ENCODE assay signal across 9 cellular contexts in the genomic region with DNA sequence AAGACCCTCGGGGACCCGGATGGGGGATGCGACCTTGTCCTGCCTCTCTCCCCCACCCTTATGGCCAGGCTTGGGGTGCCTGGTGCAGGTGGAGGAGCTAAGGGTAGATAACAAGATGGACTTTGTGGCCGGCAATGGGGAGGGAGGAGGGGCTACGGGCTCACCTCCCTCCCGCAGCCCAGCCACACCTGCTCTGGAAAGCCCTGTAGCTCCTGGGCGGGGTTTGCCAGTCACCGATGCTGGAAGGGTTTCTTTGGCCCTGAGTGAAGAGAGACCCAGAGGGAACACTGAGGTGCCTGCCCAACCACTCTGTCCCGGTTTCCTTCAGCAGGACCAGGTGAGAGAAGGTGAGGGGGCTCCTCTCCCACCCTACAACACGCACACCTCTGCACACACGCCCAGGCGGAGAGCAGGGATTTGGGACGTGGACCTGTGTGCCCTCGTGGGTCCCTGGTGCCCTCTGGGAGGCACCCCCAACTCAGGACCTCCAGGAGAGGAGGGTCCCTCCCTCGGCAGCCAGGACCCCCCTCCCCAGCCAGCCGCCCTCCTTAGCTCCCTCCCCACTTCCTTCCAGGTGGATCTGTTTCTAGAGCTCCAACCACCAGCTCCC. TPM values are rescaled to one million over a fixed set of nuclear protein-coding genes. Genes with fewer than 3 reads are reported as not detected.
DNase-seq lines count a peak whose midpoint lies in the region; ATAC-seq and TF ChIP-seq lines count a peak whose summit lies in the region.
"Had no signal": no experiment of that assay in that cellular context is flagged by ENCODE, and none has a peak within 500 bp of the region (broad histone marks: within the 10 kb centered on the region; RNA-seq: fewer than 3 reads in every experiment).

Gene FUT2 (plus strand): TSS at position 229 of the 610 bp plus-strand sequence. CDS start 6,986 bp downstream, outside the sequence.

- peaks cover 10% of the 10 kb centered on the region for H3K4me1 ChIP-seq in CD8-positive, alpha-beta memory T cell (ENCODE audit: insufficient read depth, low read length)
- no peaks in the 10 kb centered on the region for H3K4me1 ChIP-seq in endodermal cell (ENCODE audit: control insufficient read depth, insufficient read depth, low read length)

- H3K27me3 Mint-ChIP-seq in CD8-positive, alpha-beta memory T cell: peaks cover 16 to 21% of the 10 kb centered on the region in 2 donors
- peaks cover 3% of the 10 kb centered on the region for H3K27me3 Mint-ChIP-seq in endodermal cell (ENCODE audit: insufficient read depth)
- H3K27me3 Mint-ChIP-seq in nephron progenitor cell (ENCODE audit: low read depth, poor library complexity): peaks cover 62% of the 10 kb centered on the region

- TF ChIP-seq CTCF in endodermal cell (conservative IDR thresholded peaks at IDR 0.05) (no peak), nephron progenitor cell (IDR thresholded peaks at IDR 0.05) (no peak)

- H3K27ac ChIP-seq in CD8-positive, alpha-beta memory T cell (ENCODE audit: low read depth, low read length): no peak within 1 kb of the TSS
- H3K27ac ChIP-seq in endodermal cell (ENCODE audit: low read depth, low read length): no peak within 1 kb of the TSS

- H3K27me3 ChIP-seq in CD8-positive, alpha-beta memory T cell (ENCODE audit: insufficient read depth, low read length, poor library complexity, severe bottlenecking): peaks cover 3% of the 10 kb centered on the region
- H3K27me3 ChIP-seq in endodermal cell (ENCODE audit: control insufficient read depth, insufficient read depth, low read length, poor library complexity, severe bottlenecking): no peaks in the 10 kb centered on the region

- no peaks in the 10 kb centered on the region for H3K9me3 Mint-ChIP-seq in CD8-positive, alpha-beta memory T cell
- peaks cover 2% of the 10 kb centered on the region for H3K9me3 Mint-ChIP-seq in endodermal cell
- H3K9me3 Mint-ChIP-seq in nephron progenitor cell: peaks cover 7% of the 10 kb centered on the region

- ATAC-seq in GM21576 (IDR thresholded peaks at IDR 0.05; ENCODE audit: unreplicated experiment): no peak

- H3K36me3 ChIP-seq in CD8-positive, alpha-beta memory T cell (ENCODE audit: insufficient read depth, low read length): no peaks in the 10 kb centered on the region
- no peaks in the 10 kb centered on the region for H3K36me3 ChIP-seq in endodermal cell (ENCODE audit: control insufficient read depth, insufficient read depth, low read length)

- DNase-seq in CD8-positive, alpha-beta memory T cell: no peak
- DNase-seq in NCI-H2107 (lab: John Stamatoyannopoulos, UW): peak; percentile 20
- peak; percentile 89 for DNase-seq in endodermal cell
- DNase-seq in nephron progenitor cell: no peak
- DNase-seq in DMS 273 treated with DMSO at 0.1 percent for 48 hours (lab: John Stamatoyannopoulos, UW): no peak
- DNase-seq in NOMO-1 treated with DMSO at 0.1 percent for 48 hours (lab: John Stamatoyannopoulos, UW; ENCODE audit: unreplicated experiment): no peak
- DNase-seq in activated CD4-positive, CD25-positive, alpha-beta regulatory T cell (lab: John Stamatoyannopoulos, UW): no peak
- DNase-seq: activated naive CD4-positive, alpha-beta T cell treated with anti-CD3 and anti-CD28 coated beads, Interleukin-2, amount 50 U/mL, for 16 hours had no signal

- peak within 1 kb of the TSS; percentile 29 for H3K9ac ChIP-seq in endodermal cell (ENCODE audit: extremely low read depth, low read length, poor library complexity, severe bottlenecking)

- WGBS in endodermal cell (ENCODE audit: insufficient coverage in 1 of 2, insufficient read length in 1 of 2), 2 experiments: 7 to 19% methylated on average over 3 to 15 of the region's 16 CpGs

- no peak within 1 kb of the TSS for H3K4me3 ChIP-seq in CD8-positive, alpha-beta memory T cell (ENCODE audit: low read length)
- peak within 1 kb of the TSS; percentile 84 for H3K4me3 ChIP-seq in endodermal cell (ENCODE audit: low read length)

- CTCF ChIA-PET in CD8-positive, alpha-beta memory T cell (lab: Charles Lee): no interaction called here

- peaks cover 0 to 2% (median 0%) of the 10 kb centered on the region in 3 donors for H3K36me3 Mint-ChIP-seq in CD8-positive, alpha-beta memory T cell
- H3K36me3 Mint-ChIP-seq in endodermal cell (ENCODE audit: low read depth) (peaks cover 10% of the 10 kb centered on the region), nephron progenitor cell (ENCODE audit: low read depth) (peaks cover 13% of the 10 kb centered on the region)

- POLR2A ChIA-PET in CD8-positive, alpha-beta memory T cell (lab: Charles Lee): no interaction called here

- H3K4me3 Mint-ChIP-seq in CD8-positive, alpha-beta memory T cell: peak within 1 kb of the TSS in 6 of 7 donors; percentile 19 to 79 (median 54)
- H3K4me3 Mint-ChIP-seq in endodermal cell (peak within 1 kb of the TSS; percentile 92), nephron progenitor cell (peak within 1 kb of the TSS; percentile 80)

- no peaks in the 10 kb centered on the region for H3K9me3 ChIP-seq in CD8-positive, alpha-beta memory T cell (ENCODE audit: low read length)
- peaks cover 5% of the 10 kb centered on the region for H3K9me3 ChIP-seq in endodermal cell (ENCODE audit: control insufficient read depth, low read length)

- peaks cover 3 to 10% (median 6%) of the 10 kb centered on the region in 3 donors for H3K4me1 Mint-ChIP-seq in CD8-positive, alpha-beta memory T cell
- H3K4me1 Mint-ChIP-seq in endodermal cell: peaks cover 4% of the 10 kb centered on the region
- peaks cover 25% of the 10 kb centered on the region for H3K4me1 Mint-ChIP-seq in nephron progenitor cell

- no peak within 1 kb of the TSS for H3K27ac Mint-ChIP-seq in CD8-positive, alpha-beta memory T cell
- H3K27ac Mint-ChIP-seq in endodermal cell (peak within 1 kb of the TSS; percentile 94), nephron progenitor cell (no peak within 1 kb of the TSS)

RNA-seq across cellular contexts. Expression of gene FUT2, which starts in this region (rescaled TPM):
- total RNA-seq in CD8-positive, alpha-beta memory T cell: not detected
- polyA plus RNA-seq in CD8-positive, alpha-beta memory T cell: 0.33 TPM
- total RNA-seq in endodermal cell: 10 to 100 TPM in 1 of 2 donors, 1 to 10 TPM in 1; 5.8 to 11.0 TPM
- 2.3 TPM for polyA plus RNA-seq in endodermal cell (2013, experiment 1 of 2)
- polyA plus RNA-seq in endodermal cell (2013, experiment 2 of 2): 0.95 TPM

Comparison
In these comparisons a context has a peak if more than half of its experiments do, and no peak if none do; other contexts are left out.
1. RNA of gene FUT2 (total RNA-seq): 5.8 to 11.0 TPM in endodermal cell; not detected in CD8-positive, alpha-beta memory T cell; every median in the first group is over 4 times any median in the second.
2. DNase-seq: peak in NCI-H2107 (single experiment) and endodermal cell (single experiment); none in CD8-positive, alpha-beta memory T cell (0 of 5), nephron progenitor cell (single experiment), DMS 273 treated with DMSO at 0.1 percent for 48 hours (single experiment), NOMO-1 treated with DMSO at 0.1 percent for 48 hours (single experiment) and activated CD4-positive, CD25-positive, alpha-beta regulatory T cell (0 of 4).
3. Peak in every context shown above with its lines, with median percentiles within 50 percentile points of each other: H3K4me3 Mint-ChIP-seq.